24 cellular contexts compared by ENCODE assay signal in the genomic region with DNA sequence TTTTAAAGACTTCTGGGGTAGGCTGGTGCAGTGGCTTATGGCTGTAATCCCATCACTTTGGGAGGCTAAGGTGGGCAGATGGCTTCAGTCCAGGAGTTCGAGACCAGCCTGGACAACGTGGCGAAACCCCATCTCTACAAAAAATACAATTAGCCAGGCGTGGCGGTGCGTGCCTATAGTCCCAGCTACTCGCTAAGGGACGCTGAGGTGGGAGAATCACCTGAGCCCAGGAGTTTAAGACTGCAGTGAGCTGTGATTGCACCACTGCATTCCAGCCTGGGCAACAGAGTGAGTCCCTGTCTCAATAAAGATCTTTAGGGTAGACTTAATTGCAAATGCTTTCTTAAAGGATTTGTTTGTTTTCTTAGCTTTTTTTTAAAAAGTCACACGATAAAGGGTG. TPM values are rescaled to one million over a fixed set of nuclear protein-coding genes. Genes with fewer than 3 reads are reported as not detected.
DNase-seq lines count a peak whose midpoint lies in the region; TF ChIP-seq lines count a peak whose summit lies in the region.
"Had no signal": no experiment of that assay in that cellular context is flagged by ENCODE, and none has a peak within 500 bp of the region (broad histone marks: within the 10 kb centered on the region; RNA-seq: fewer than 3 reads in every experiment).

No MANE protein-coding gene starts in this region.

- POLR2A ChIA-PET in PC-9 (lab: Charles Lee; ENCODE audit: unreplicated experiment) = no interaction called here

- TF ChIP-seq POLR2A in uterus (IDR thresholded peaks at IDR 0.05) = no peak

- H3K9me3 ChIP-seq in GM23248 (ENCODE audit: low read depth) (no peaks in the 10 kb centered on the region), PC-9 (ENCODE audit: insufficient read depth, low read depth) (no peaks in the 10 kb centered on the region), osteoblast (ENCODE audit: low read depth, low read length) (no peaks in the 10 kb centered on the region), uterus (no peaks in the 10 kb centered on the region)
- H3K9me3 ChIP-seq: colonic mucosa, upper lobe of left lung had no signal

- H3K36me3 ChIP-seq in GM23248 (ENCODE audit: low read depth) (peaks cover 12% of the 10 kb centered on the region; the same call in 1 of the 2 replicates), PC-9 (ENCODE audit: low read depth) (peaks cover 26% of the 10 kb centered on the region), osteoblast (ENCODE audit: insufficient read depth, low read length) (peaks cover 3% of the 10 kb centered on the region), uterus (no peaks in the 10 kb centered on the region)
- H3K36me3 ChIP-seq: colonic mucosa had no signal

- peaks cover 69% of the 10 kb centered on the region for H3F3A ChIP-seq in GM23248 (ENCODE audit: insufficient read depth)
- H3F3A ChIP-seq in PC-9 (ENCODE audit: insufficient read depth, low read depth) = peaks cover 59% of the 10 kb centered on the region

- H2AFZ ChIP-seq in GM23248 (no peak overlapping the region), PC-9 (no peak overlapping the region), osteoblast (ENCODE audit: low read length) (no peak overlapping the region)
- H2AFZ ChIP-seq: hepatocyte, parathyroid adenoma had no signal

- H3K4me3 ChIP-seq in GM23248 (no peak overlapping the region), PC-9 (no peak overlapping the region), osteoblast (ENCODE audit: insufficient read depth, low read length) (no peak overlapping the region), uterus (no peak overlapping the region)
- H3K4me3 ChIP-seq: colonic mucosa, hepatocyte, SK-N-MC, upper lobe of left lung had no signal

- H3K9me2 ChIP-seq in GM23248 (ENCODE audit: insufficient read depth) = peaks cover 3% of the 10 kb centered on the region; the same call in 1 of the 2 replicates
- no peaks in the 10 kb centered on the region; the same call in 1 of the 2 replicates for H3K9me2 ChIP-seq in PC-9 (ENCODE audit: insufficient read depth)

- no peak for TF ChIP-seq CTCF in PC-9 (conservative IDR thresholded peaks at IDR 0.05)
- no peak for TF ChIP-seq CTCF in osteoblast (IDR thresholded peaks at IDR 0.05; ENCODE audit: extremely low read depth, low read depth, low read length)
- TF ChIP-seq CTCF in uterus (IDR thresholded peaks at IDR 0.05) = no peak

- CTCF ChIA-PET in PC-9 (lab: Charles Lee) = no interaction called here

- H3K9ac ChIP-seq in GM23248 = no peak overlapping the region
- H3K9ac ChIP-seq: parathyroid adenoma had no signal

- in situ Hi-C loops in GM23248 (cut with MboI) = no loop called here

- H3K27ac ChIP-seq in GM23248 (peak overlapping the region; percentile 55), PC-9 (peak overlapping the region; percentile 8; the same call in 1 of the 2 replicates), osteoblast (ENCODE audit: low read depth, low read length) (peak overlapping the region; percentile 46), uterus (no peak overlapping the region)
- H3K27ac ChIP-seq: colonic mucosa, hepatocyte, parathyroid adenoma, SK-N-MC had no signal

- peak overlapping the region; percentile 25 for H3K4me2 ChIP-seq in GM23248 (ENCODE audit: unreplicated experiment)
- no peak overlapping the region for H3K4me2 ChIP-seq in PC-9
- H3K4me2 ChIP-seq in osteoblast (ENCODE audit: insufficient read depth, low read length) = no peak overlapping the region
- H3K4me2 ChIP-seq: hepatocyte had no signal

- WGBS in GM23248 (ENCODE audit: low coverage in 1 of 2, low lambda C conversion rate in 2 of 2, missing lambda C conversion rate in 2 of 2), 2 experiments = 96 to 99% methylated on average over 9 of the region's 9 CpGs

- 0 out of 2 replicates have a peak, but pooled peaks cover 9% of the 10 kb centered on the region for H4K20me1 ChIP-seq in GM23248 (ENCODE audit: insufficient read depth)
- peaks cover 94% of the 10 kb centered on the region for H4K20me1 ChIP-seq in PC-9 (ENCODE audit: insufficient read depth)
- H4K20me1 ChIP-seq in osteoblast (ENCODE audit: insufficient read depth, low read length) = peaks cover 33% of the 10 kb centered on the region

- intact Hi-C loops in PC-9 (cut with micrococcal nuclease; ENCODE audit: unreplicated experiment) = no loop called here
- intact Hi-C loops in uterus (cut with DNase I; ENCODE audit: low total_unique reads) = no loop called here

- H3K27me3 ChIP-seq in GM23248 (replicated peaks; ENCODE audit: insufficient read depth) (no peaks in the 10 kb centered on the region), PC-9 (ENCODE audit: insufficient read depth, low read depth) (no peaks in the 10 kb centered on the region), osteoblast (ENCODE audit: insufficient read depth, low read length) (no peaks in the 10 kb centered on the region), uterus (no peaks in the 10 kb centered on the region)
- H3K27me3 ChIP-seq: colonic mucosa, hepatocyte, upper lobe of left lung had no signal

- no peak for DNase-seq in GM23248
- no peak for DNase-seq in PC-9
- peak; percentile 68 for DNase-seq in islet precursor cell
- no peak for DNase-seq in osteoblast (ENCODE audit: insufficient read length, low spot score, missing footprints)
- no peak for DNase-seq in uterus
- DNase-seq in hepatic stellate cell (ENCODE audit: low spot score) = no peak
- no peak for DNase-seq in LoVo (ENCODE audit: low spot score)
- DNase-seq: activated CD4-positive, alpha-beta memory T cell treated with anti-CD3 and anti-CD28 coated beads for 36 hours; activated CD4-positive, CD25-positive, alpha-beta regulatory T cell treated with anti-CD3 and anti-CD28 coated beads, Interleukin-2, amount 50 U/mL, for 72 hours; activated CD8-positive, alpha-beta memory T cell treated with anti-CD3 and anti-CD28 coated beads, Interleukin-2, amount 50 U/mL, for 48 hours; anterior cingulate cortex; Calu3; colonic mucosa; DND-41; left ventricle myocardium superior; NCI-H1048; NCI-H1694 treated with DMSO at 0.1 percent for 48 hours; NCI-H526; stimulated activated CD4-positive, alpha-beta T cell treated with anti-CD3 and anti-CD28 coated beads, Interleukin-12 subunit alpha, Interleukin-12 subunit beta, amount 100 ng/mL, for 4 hours; stimulated activated CD4-positive, alpha-beta T cell treated with anti-CD3 and anti-CD28 coated beads, Interleukin-4, amount 100 ng/mL, for 1 hour; upper lobe of left lung had no signal

- H3K4me1 ChIP-seq in GM23248 (ENCODE audit: insufficient read depth) (peaks cover 62% of the 10 kb centered on the region), PC-9 (replicated peaks; ENCODE audit: insufficient read depth) (peaks cover 16% of the 10 kb centered on the region), osteoblast (ENCODE audit: insufficient read depth, low read length) (peaks cover 46% of the 10 kb centered on the region), uterus (no peaks in the 10 kb centered on the region)
- H3K4me1 ChIP-seq: colonic mucosa, parathyroid adenoma had no signal

- BruUV-seq in PC-9 (replicated peaks; lab: Mats Ljungman, UMichigan) = no TSS peak

- H3K79me2 ChIP-seq in GM23248 (ENCODE audit: insufficient read depth) (peaks cover 95% of the 10 kb centered on the region), PC-9 (ENCODE audit: low read depth) (peaks cover 100% of the 10 kb centered on the region), osteoblast (ENCODE audit: insufficient read depth, low read length) (peaks cover 95% of the 10 kb centered on the region)

RNA-seq across cellular contexts. Expression of a gene that starts 29.3 kb away (rescaled TPM):
- total RNA-seq in GM23248 (2014; rRNA removed; shearing (Covaris generic)) = 24.9 and 25.6 TPM in 2 replicates
- polyA plus RNA-seq in GM23248 (2016; fragmentation: Nextera tagmentation; extraction: Ambion mirVana) = 18.7 and 21.7 TPM in 2 replicates
- 91.1 and 118 TPM in 2 replicates for total RNA-seq in PC-9 (2021)
- 78.1 and 80.7 TPM in 2 replicates for total RNA-seq in osteoblast
- total RNA-seq in uterus = 100 to 1,000 TPM in 2 of 4 donors, 10 to 100 TPM in 2; 52.0 to 123 (median 96.5) TPM

Comparison
In these comparisons a context has a peak if more than half of its experiments do, and no peak if none do; other contexts are left out.
1. H3K27ac ChIP-seq: peak in GM23248 (single experiment), PC-9 (single experiment) and osteoblast (single experiment); none in uterus (0 of 2).